In the genomic region with DNA sequence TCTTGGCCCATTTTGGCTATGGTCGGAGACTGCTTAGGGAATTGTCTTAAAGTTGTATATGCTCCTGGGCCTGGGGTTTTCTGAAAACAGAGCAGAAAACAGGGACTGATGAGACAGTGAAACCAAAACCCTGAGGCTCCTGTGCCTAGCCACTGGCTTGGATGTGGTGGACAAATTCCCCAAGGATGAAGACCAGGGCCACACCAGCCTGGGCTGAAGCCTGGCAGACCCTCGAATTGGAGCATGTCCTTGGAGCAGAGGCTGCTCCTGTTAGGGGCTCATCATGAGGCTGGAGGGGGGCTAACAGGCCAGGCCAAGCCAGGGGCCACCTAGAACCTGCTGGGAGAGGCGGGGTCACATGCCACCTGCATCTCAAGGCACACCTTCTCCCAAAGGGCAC, we compare ENCODE assay signal across 28 cellular contexts.
DNase-seq lines count a peak whose midpoint lies in the region; ATAC-seq and TF ChIP-seq lines count a peak whose summit lies in the region.
"Had no signal": no experiment of that assay in that cellular context is flagged by ENCODE, and none has a peak within 500 bp of the region (broad histone marks: within the 10 kb centered on the region; RNA-seq: fewer than 3 reads in every experiment).

No MANE protein-coding gene starts in this region.

- no peak overlapping the region for H2AFZ ChIP-seq in hepatocyte
- no peak overlapping the region for H2AFZ ChIP-seq in neural progenitor cell (replicated peaks)

- peaks cover 5% of the 10 kb centered on the region for H3K27me3 Mint-ChIP-seq in neural progenitor cell (ENCODE audit: insufficient read depth, low read depth)
- H3K27me3 Mint-ChIP-seq: activated CD8-positive, alpha-beta memory T cell treated with anti-CD3 and anti-CD28 coated beads, Interleukin-2, amount 10 ng/mL, durations not matched to agents 7 days and 5 days; activated naive CD8-positive, alpha-beta T cell; central memory CD8-positive, alpha-beta T cell had no signal

- no peaks in the 10 kb centered on the region for H3K36me3 Mint-ChIP-seq in neural progenitor cell
- H3K36me3 Mint-ChIP-seq: activated CD8-positive, alpha-beta memory T cell treated with anti-CD3 and anti-CD28 coated beads, Interleukin-2, amount 10 ng/mL, durations not matched to agents 7 days and 5 days; activated naive CD8-positive, alpha-beta T cell had no signal

- H3K27ac ChIP-seq in left ventricle myocardium inferior (replicated peaks) (peak overlapping the region; percentile 45), hepatocyte (peak overlapping the region; percentile 43), sigmoid colon (peak overlapping the region; percentile 40 to 48 (median 44)), upper lobe of right lung (peak overlapping the region; percentile 14), left lung (peak overlapping the region in 1 of 2 donors; percentile 56), neural progenitor cell (no peak overlapping the region)
- H3K27ac ChIP-seq: SJCRH30 had no signal

- H4K20me1 ChIP-seq in hepatocyte (ENCODE audit: insufficient read depth, poor library complexity, severe bottlenecking): no peaks in the 10 kb centered on the region
- H4K20me1 ChIP-seq in neural progenitor cell (ENCODE audit: low read depth): no peaks in the 10 kb centered on the region

- H3K36me3 ChIP-seq in left ventricle myocardium inferior: no peaks in the 10 kb centered on the region
- H3K36me3 ChIP-seq in hepatocyte (replicated peaks; ENCODE audit: insufficient read depth, low read depth): no peaks in the 10 kb centered on the region
- no peaks in the 10 kb centered on the region for H3K36me3 ChIP-seq in sigmoid colon
- no peaks in the 10 kb centered on the region for H3K36me3 ChIP-seq in upper lobe of right lung
- H3K36me3 ChIP-seq in left lung: no peaks in the 10 kb centered on the region
- H3K36me3 ChIP-seq in neural progenitor cell: no peaks in the 10 kb centered on the region
- H3K36me3 ChIP-seq: SJCRH30 had no signal

- H3K4me3 ChIP-seq in left ventricle myocardium inferior: no peak overlapping the region
- H3K4me3 ChIP-seq in hepatocyte: no peak overlapping the region
- no peak overlapping the region for H3K4me3 ChIP-seq in sigmoid colon
- H3K4me3 ChIP-seq in upper lobe of right lung: no peak overlapping the region
- no peak overlapping the region for H3K4me3 ChIP-seq in left lung
- no peak overlapping the region for H3K4me3 ChIP-seq in neural progenitor cell
- H3K4me3 ChIP-seq: SJCRH30 had no signal

- no peak for TF ChIP-seq POLR2A in sigmoid colon (IDR thresholded peaks at IDR 0.05)

- H3K27me3 ChIP-seq in left ventricle myocardium inferior (ENCODE audit: low read depth) (no peaks in the 10 kb centered on the region), hepatocyte (no peaks in the 10 kb centered on the region), sigmoid colon (no peaks in the 10 kb centered on the region), upper lobe of right lung (no peaks in the 10 kb centered on the region), left lung (no peaks in the 10 kb centered on the region), neural progenitor cell (no peaks in the 10 kb centered on the region)
- H3K27me3 ChIP-seq: SJCRH30 had no signal

- WGBS in hepatocyte (ENCODE audit: low lambda C conversion rate, missing lambda C conversion rate): 77% methylated on average over 3 of the region's 3 CpGs
- WGBS in sigmoid colon, 2 donors: 88 to 89% methylated on average over 3 of the region's 3 CpGs

- no peak overlapping the region for H3K9ac ChIP-seq in neural progenitor cell

- DNase-seq in left ventricle myocardium inferior (no peak), left ventricle myocardium superior (no peak), hepatocyte (ENCODE audit: low spot score) (no peak), sigmoid colon (no peak), upper lobe of right lung (no peak), left lung (no peak), neural progenitor cell (ENCODE audit: low spot score) (no peak)
- DNase-seq: activated CD4-positive, alpha-beta T cell treated with anti-CD3 and anti-CD28 coated beads for 4 hours; activated CD8-positive, alpha-beta memory T cell treated with anti-CD3 and anti-CD28 coated beads, Interleukin-2, amount 10 ng/mL, durations not matched to agents 7 days and 5 days; C1 segment of cervical spinal cord; Calu3; effector CD8-positive, alpha-beta T cell; HFFc6; Kasumi-1; kidney glomerular epithelial cell; NCI-H1048; NCI-H2029 treated with DMSO at 0.1 percent for 48 hours; nephron progenitor cell; PC-3; SJCRH30; stimulated activated CD4-positive, alpha-beta T cell treated with anti-CD3 and anti-CD28 coated beads, Interleukin-4, amount 100 ng/mL, for 1 hour; stimulated activated naive CD8-positive, alpha-beta T cell treated with anti-CD3 and anti-CD28 coated beads, Interleukin-15, Interleukin-2, amounts not matched to agents 100 U/mL and 50 U/mL, for 24 hours had no signal

- intact Hi-C loops in left ventricle myocardium inferior (cut with micrococcal nuclease) (no loop called here), left ventricle myocardium superior (cut with micrococcal nuclease) (no loop called here), sigmoid colon (cut with DNase I) (no loop called here), upper lobe of right lung (cut with DNase I) (no loop called here), left lung (cut with DNase I) (no loop called here)

- no peak for ATAC-seq in left ventricle myocardium superior
- no peak for ATAC-seq in upper lobe of right lung
- ATAC-seq in left lung: no peak
- no peak for ATAC-seq in HG02970 (IDR thresholded peaks at IDR 0.05; ENCODE audit: low FRiP score, unreplicated experiment)
- ATAC-seq: activated CD8-positive, alpha-beta memory T cell treated with anti-CD3 and anti-CD28 coated beads, Interleukin-2, amount 10 ng/mL, durations not matched to agents 7 days and 5 days; esophagus mucosa; PC-3; stimulated activated naive CD8-positive, alpha-beta T cell treated with anti-CD3 and anti-CD28 coated beads, Interleukin-15, Interleukin-2, amounts not matched to agents 100 U/mL and 50 U/mL, for 24 hours had no signal

- H3K9me2 ChIP-seq in hepatocyte (replicated peaks; ENCODE audit: insufficient read depth): no peaks in the 10 kb centered on the region

- H3K4me1 ChIP-seq in left ventricle myocardium inferior (peaks cover 87% of the 10 kb centered on the region), hepatocyte (ENCODE audit: insufficient read depth) (peaks cover 22% of the 10 kb centered on the region), sigmoid colon (peaks cover 0 to 46% (median 33%) of the 10 kb centered on the region in 4 donors), upper lobe of right lung (peaks cover 40% of the 10 kb centered on the region), left lung (peaks cover 9 to 38% of the 10 kb centered on the region in 2 donors), neural progenitor cell (no peaks in the 10 kb centered on the region)

- peaks cover 17% of the 10 kb centered on the region for H3K4me1 Mint-ChIP-seq in neural progenitor cell
- H3K4me1 Mint-ChIP-seq: activated CD8-positive, alpha-beta memory T cell treated with anti-CD3 and anti-CD28 coated beads, Interleukin-2, amount 10 ng/mL, durations not matched to agents 7 days and 5 days; central memory CD8-positive, alpha-beta T cell had no signal

- H3K4me3 Mint-ChIP-seq in neural progenitor cell: no peak overlapping the region
- H3K4me3 Mint-ChIP-seq: activated CD8-positive, alpha-beta memory T cell treated with anti-CD3 and anti-CD28 coated beads, Interleukin-2, amount 10 ng/mL, durations not matched to agents 7 days and 5 days; activated naive CD8-positive, alpha-beta T cell; activated T-helper 1 cell treated with anti-CD3 and anti-CD28 coated beads, Interleukin-12 subunit alpha, Interleukin-12 subunit beta, Interleukin-2, Interleukin-4 antibody, amounts not matched to agents 30 ng/mL and 10 ng/mL and 1 ng/mL, durations not matched to agents 14 hours and 24 hours and 36 hours; central memory CD8-positive, alpha-beta T cell; HFFc6; nephron progenitor cell had no signal

- H3K9me3 Mint-ChIP-seq in neural progenitor cell: no peaks in the 10 kb centered on the region
- H3K9me3 Mint-ChIP-seq: activated T-helper 1 cell treated with anti-CD3 and anti-CD28 coated beads, Interleukin-12 subunit alpha, Interleukin-12 subunit beta, Interleukin-2, Interleukin-4 antibody, amounts not matched to agents 30 ng/mL and 10 ng/mL and 1 ng/mL, durations not matched to agents 14 hours and 24 hours and 36 hours; central memory CD8-positive, alpha-beta T cell; HFFc6; nephron progenitor cell had no signal

- no peak overlapping the region for H3K4me2 ChIP-seq in hepatocyte
- no peak overlapping the region for H3K4me2 ChIP-seq in neural progenitor cell

- TF ChIP-seq CTCF in left ventricle myocardium inferior (IDR thresholded peaks at IDR 0.05; ENCODE audit: borderline replicate concordance) (no peak), hepatocyte (IDR thresholded peaks at IDR 0.05; ENCODE audit: poor library complexity) (no peak), sigmoid colon (IDR thresholded peaks at IDR 0.05) (no peak), upper lobe of right lung (IDR thresholded peaks at IDR 0.05) (no peak), left lung (IDR thresholded peaks at IDR 0.05) (no peak), neural progenitor cell (IDR thresholded peaks at IDR 0.05) (no peak)

- no peaks in the 10 kb centered on the region for H3K9me3 ChIP-seq in left ventricle myocardium inferior (replicated peaks)
- no peaks in the 10 kb centered on the region for H3K9me3 ChIP-seq in hepatocyte (ENCODE audit: low read depth)
- no peaks in the 10 kb centered on the region for H3K9me3 ChIP-seq in sigmoid colon
- H3K9me3 ChIP-seq in upper lobe of right lung: no peaks in the 10 kb centered on the region
- H3K9me3 ChIP-seq in left lung: no peaks in the 10 kb centered on the region
- H3K9me3 ChIP-seq in neural progenitor cell (ENCODE audit: low read depth): no peaks in the 10 kb centered on the region
- H3K9me3 ChIP-seq: SJCRH30 had no signal

- no peak for TF ChIP-seq EP300 in sigmoid colon (IDR thresholded peaks at IDR 0.05)

- H3K79me2 ChIP-seq in hepatocyte: no peaks in the 10 kb centered on the region
- no peaks in the 10 kb centered on the region for H3K79me2 ChIP-seq in neural progenitor cell (ENCODE audit: low read depth)

- no peak overlapping the region for H3K27ac Mint-ChIP-seq in neural progenitor cell
- H3K27ac Mint-ChIP-seq: activated CD8-positive, alpha-beta memory T cell treated with anti-CD3 and anti-CD28 coated beads, Interleukin-2, amount 10 ng/mL, durations not matched to agents 7 days and 5 days; activated naive CD8-positive, alpha-beta T cell; activated T-helper 1 cell treated with anti-CD3 and anti-CD28 coated beads, Interleukin-12 subunit alpha, Interleukin-12 subunit beta, Interleukin-2, Interleukin-4 antibody, amounts not matched to agents 30 ng/mL and 10 ng/mL and 1 ng/mL, durations not matched to agents 14 hours and 24 hours and 36 hours; HFFc6; progenitor cell of endocrine pancreas had no signal

- no peaks in the 10 kb centered on the region for H3F3A ChIP-seq in neural progenitor cell (ENCODE audit: low read depth)
